ENCODE assay signal across 19 cellular contexts in genomic region chr9:21615018-21615417, GRCh38.
"Had no signal": no experiment of that assay in that cellular context is flagged by ENCODE, and none has a peak within 500 bp of the region (broad histone marks: within the 10 kb centered on the region; RNA-seq: fewer than 3 reads in every experiment).

No MANE protein-coding gene starts in this region.

- H3K27me3 ChIP-seq: brain microvascular endothelial cell, esophagus muscularis mucosa, testis had no signal

- H3K9me3 ChIP-seq: esophagus muscularis mucosa, pancreas, testis had no signal

- FAIRE-seq: pancreas had no signal

- ATAC-seq: activated CD8-positive, alpha-beta T cell treated with anti-CD3 and anti-CD28 coated beads for 36 hours; left lobe of liver; pancreas; stimulated activated naive CD8-positive, alpha-beta T cell treated with anti-CD3 and anti-CD28 coated beads, Interleukin-15, amount 100 ng/mL, for 72 hours had no signal

- DNase-seq: activated CD4-positive, alpha-beta T cell treated with anti-CD3 and anti-CD28 coated beads for 4 hours; activated CD8-positive, alpha-beta memory T cell treated with anti-CD3 and anti-CD28 coated beads, Interleukin-2, amount 50 U/mL, for 48 hours; activated CD8-positive, alpha-beta T cell treated with anti-CD3 and anti-CD28 coated beads for 36 hours; activated naive CD4-positive, alpha-beta T cell treated with Interleukin-2 at 50 U/mL for 16 hours; amniotic stem cell; brain microvascular endothelial cell; cerebellar nuclear complex; dermis blood vessel endothelial cell; foreskin melanocyte; head of caudate nucleus; pancreas; stimulated activated CD4-positive, alpha-beta T cell treated with anti-CD3 and anti-CD28 coated beads, Interleukin-4, amount 100 ng/mL, for 1 hour; stimulated activated naive CD8-positive, alpha-beta T cell treated with anti-CD3 and anti-CD28 coated beads, Interleukin-15, amount 100 ng/mL, for 72 hours; T-helper 9 cell; testis; WERI-Rb-1 had no signal

- H3K36me3 ChIP-seq: brain microvascular endothelial cell, esophagus muscularis mucosa, pancreas, WERI-Rb-1 had no signal

- H3K27me3 Mint-ChIP-seq: activated CD8-positive, alpha-beta T cell treated with anti-CD3 and anti-CD28 coated beads for 36 hours; stimulated activated naive CD8-positive, alpha-beta T cell treated with anti-CD3 and anti-CD28 coated beads, Interleukin-15, amount 100 ng/mL, for 72 hours had no signal

- H3K4me3 Mint-ChIP-seq: activated CD8-positive, alpha-beta T cell treated with anti-CD3 and anti-CD28 coated beads for 36 hours; neural crest cell had no signal

- H3K27ac Mint-ChIP-seq: activated CD8-positive, alpha-beta T cell treated with anti-CD3 and anti-CD28 coated beads for 36 hours; stimulated activated naive CD8-positive, alpha-beta T cell treated with anti-CD3 and anti-CD28 coated beads, Interleukin-15, amount 100 ng/mL, for 72 hours had no signal

- H3K4me3 ChIP-seq: esophagus muscularis mucosa, pancreas, testis had no signal

- H3K27ac ChIP-seq: esophagus muscularis mucosa, pancreas, testis, WERI-Rb-1 had no signal

- H3K9me3 Mint-ChIP-seq: activated CD8-positive, alpha-beta T cell treated with anti-CD3 and anti-CD28 coated beads for 36 hours; neural crest cell; stimulated activated naive CD8-positive, alpha-beta T cell treated with anti-CD3 and anti-CD28 coated beads, Interleukin-15, amount 100 ng/mL, for 72 hours had no signal

- H3K4me1 ChIP-seq: esophagus muscularis mucosa, pancreas, testis had no signal
